In genomic region chr6:140077712-140078551, GRCh38 we compare ENCODE assay signal across 1 cellular context.
TF ChIP-seq lines count a peak whose summit lies in the region.

No MANE protein-coding gene starts in this region.

TF ChIP-seq in HCT116, 20 proteins besides CTCF, POLR2A, EP300 and RAD21 (continued from another document):
- TF ChIP-seq YY1 (IDR thresholded peaks at IDR 0.05; ENCODE audit: extremely low read depth, insufficient replicate concordance, low read depth, low read length) (no peak), SIN3A (IDR thresholded peaks at IDR 0.05; ENCODE audit: low read depth) (no peak), REST (IDR thresholded peaks at IDR 0.05; ENCODE audit: low read depth) (no peak), EGR1 (IDR thresholded peaks at IDR 0.05; ENCODE audit: low read depth) (no peak), POLR2AphosphoS5 (IDR thresholded peaks at IDR 0.05; ENCODE audit: low read depth, low read length) (no peak), ZFX (IDR thresholded peaks at IDR 0.05) (no peak), FOSL1 (IDR thresholded peaks at IDR 0.05; ENCODE audit: low read depth) (no peak)
